ENCODE assay signal across 8 cellular contexts in genomic region chr11:28697920-28698827, GRCh38.
DNase-seq lines count a peak whose midpoint lies in the region; ATAC-seq, FAIRE-seq and TF ChIP-seq lines count a peak whose summit lies in the region.

No MANE protein-coding gene starts in this region.

- no peak for TF ChIP-seq EP300 in upper lobe of left lung (IDR thresholded peaks at IDR 0.05)

- no peaks in the 10 kb centered on the region for H3K36me3 ChIP-seq in bronchial epithelial cell (ENCODE audit: control insufficient read depth, insufficient read depth, low read length)
- no peaks in the 10 kb centered on the region for H3K36me3 ChIP-seq in upper lobe of left lung

- ATAC-seq in HG02642 (IDR thresholded peaks at IDR 0.05; ENCODE audit: poor library complexity, unreplicated experiment) (peak; percentile 43), left lobe of liver (peak; percentile 92), upper lobe of left lung (ENCODE audit: low FRiP score in 2 of 2) (peak in 1 of 2 donors; percentile 77), GM21619 (IDR thresholded peaks at IDR 0.05; ENCODE audit: unreplicated experiment) (no peak)

- 57 to 64% methylated on average over 5 of the region's 5 CpGs for WGBS in upper lobe of left lung, 2 donors

- TF ChIP-seq CTCF in 22Rv1 (IDR thresholded peaks at IDR 0.05) (peak; percentile 92), bronchial epithelial cell (IDR thresholded peaks at IDR 0.05; ENCODE audit: insufficient read depth, low read length, severe bottlenecking) (peak; percentile 77), upper lobe of left lung (IDR thresholded peaks at IDR 0.05) (peak in 5 of 6 experiments; percentile 20 to 54 (median 42))

- H3K27ac ChIP-seq in 22Rv1, result no peak overlapping the region
- no peak overlapping the region for H3K27ac ChIP-seq in upper lobe of left lung

- H3K9me3 ChIP-seq in upper lobe of left lung, result no peaks in the 10 kb centered on the region

- no peak for TF ChIP-seq POLR2A in upper lobe of left lung (IDR thresholded peaks at IDR 0.05)

- no peak for FAIRE-seq in bronchial epithelial cell (lab: Jason Lieb, UNC)

- DNase-seq in EH (ENCODE audit: low read depth), result peak; percentile 61
- peak; percentile 69 for DNase-seq in NCI-H82 (lab: John Stamatoyannopoulos, UW)
- peak; percentile 48 for DNase-seq in bronchial epithelial cell (ENCODE audit: low read depth)
- DNase-seq in left lobe of liver (ENCODE audit: low spot score), result peak; percentile 55
- DNase-seq in upper lobe of left lung, result peak in 1 of 2 donors; percentile 24

- H3K27me3 ChIP-seq in bronchial epithelial cell (ENCODE audit: control insufficient read depth, insufficient read depth, low read length) (no peaks in the 10 kb centered on the region), upper lobe of left lung (no peaks in the 10 kb centered on the region)

- H3K4me3 ChIP-seq in bronchial epithelial cell (ENCODE audit: low read depth, low read length) (no peak overlapping the region), upper lobe of left lung (no peak overlapping the region)

- no peaks in the 10 kb centered on the region for H3K4me1 ChIP-seq in upper lobe of left lung

Comparison
In these comparisons a context has a peak if more than half of its experiments do, and no peak if none do; other contexts are left out.
1. CTCF ChIP-seq: peak in every context shown above with its lines; median percentile 92 in 22Rv1; 77 in bronchial epithelial cell; 42 in upper lobe of left lung.